Comparison of ENCODE assay signal across 8 cellular contexts in the genomic region with DNA sequence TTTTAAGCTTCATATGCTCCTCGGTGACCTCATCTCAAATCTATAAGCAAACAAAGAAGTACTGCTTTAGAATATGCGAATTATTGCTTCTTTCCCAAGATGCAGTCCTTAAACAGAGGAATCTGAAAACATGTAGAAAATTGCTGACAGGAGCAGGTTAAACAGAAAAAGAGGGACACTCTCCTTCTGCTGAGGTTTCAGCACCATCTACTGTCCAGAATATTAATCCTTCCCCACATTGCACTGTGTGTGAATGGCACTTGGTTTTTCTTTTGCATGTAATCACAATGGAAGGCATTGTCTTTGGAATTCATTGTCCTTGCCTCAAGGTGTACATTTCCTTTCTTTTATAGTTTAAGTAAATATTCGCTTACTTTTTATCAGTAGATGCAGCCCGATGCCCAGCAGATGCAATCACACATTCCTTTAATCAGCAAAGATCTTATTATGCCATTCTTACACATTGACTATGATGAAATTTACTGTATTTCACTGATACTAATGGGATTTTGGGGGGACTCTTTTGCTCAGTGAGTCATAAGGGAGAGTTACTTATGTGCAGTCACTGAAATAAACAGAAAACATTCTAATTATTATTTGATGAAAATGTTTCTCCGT.
A peak's percentile ranks its signal among the peaks of the same experiment; 100 is the strongest.
DNase-seq lines count a peak whose midpoint lies in the region; FAIRE-seq and TF ChIP-seq lines count a peak whose summit lies in the region.

No MANE protein-coding gene starts in this region.

- no peak overlapping the region for H4K5ac ChIP-seq in mesendoderm (ENCODE audit: low read length)

- H2BK120ac ChIP-seq in mesendoderm (ENCODE audit: low read depth, low read length): no peak overlapping the region

- no peaks in the 10 kb centered on the region for H3K27me3 ChIP-seq in mesendoderm (ENCODE audit: insufficient read depth, low read length, poor library complexity)

- no peaks in the 10 kb centered on the region for H3K4me1 ChIP-seq in mesendoderm (ENCODE audit: control insufficient read depth, low read depth, low read length)

- no peaks in the 10 kb centered on the region for H3K79me2 ChIP-seq in mesendoderm (ENCODE audit: control insufficient read depth, insufficient read depth, low read length)

- POLR2A ChIA-PET in HEK293T (lab: Yijun Ruan, JAX): no interaction called here

- no peak overlapping the region for H3K9ac ChIP-seq in mesendoderm (ENCODE audit: low read length)

- no peaks in the 10 kb centered on the region for H3K36me3 ChIP-seq in mesendoderm (ENCODE audit: control insufficient read depth, insufficient read depth, low read length)

- H3K4me3 ChIP-seq in mesendoderm (ENCODE audit: low read length): no peak overlapping the region

- H3K79me1 ChIP-seq in mesendoderm (ENCODE audit: low read length): no peaks in the 10 kb centered on the region

- peak; percentile 70 for FAIRE-seq in GM12891 (lab: Jason Lieb, UNC)

- H3K56ac ChIP-seq in mesendoderm (ENCODE audit: low read length): no peak overlapping the region

- no peak for TF ChIP-seq POLR2A in GM12891 (IDR thresholded peaks at IDR 0.05; ENCODE audit: low read depth, low read length)

- H3K18ac ChIP-seq in mesendoderm (ENCODE audit: low read length): no peak overlapping the region

- no peak overlapping the region for H3K23ac ChIP-seq in mesendoderm (ENCODE audit: low read length)

- DNase-seq in GM12891 (ENCODE audit: insufficient read length, low spot score) (peak; percentile 24), HEK293T (ENCODE audit: extremely low spot score) (peak; percentile 6), NCI-H146 treated with DMSO at 0.1 percent for 48 hours (lab: John Stamatoyannopoulos, UW; ENCODE audit: unreplicated experiment) (peak; percentile 29), T47D (ENCODE audit: low read depth in 1 of 2, low spot score in 1 of 2) (peak; percentile 18 to 75), mesendoderm (peak; percentile 59), amniotic stem cell (lab: John Stamatoyannopoulos, UW) (no peak), mucosa of gallbladder (ENCODE audit: low spot score) (no peak)
- no peak for DNase-seq in stimulated activated CD4-positive, alpha-beta T cell treated with anti-CD3 and anti-CD28 coated beads, Interleukin-4, amount 100 ng/mL, for 4 hours

- H3K4ac ChIP-seq in mesendoderm (ENCODE audit: low read depth, low read length): no peak overlapping the region

- no peak overlapping the region for H4K8ac ChIP-seq in mesendoderm (ENCODE audit: low read depth, low read length)

- CTCF ChIA-PET in HEK293T (lab: Yijun Ruan, JAX): no interaction called here

- no CpG with 5 or more reads among the region's 5 CpGs for WGBS in mesendoderm (ENCODE audit: extremely low coverage, insufficient coverage, low lambda C conversion rate)

- in situ Hi-C loops in T47D (cut with HindIII; ENCODE audit: low pct_unique_long_range_greater_than_20kb, low sequenced_read_pairs): no loop called here

- H2AK5ac ChIP-seq in mesendoderm (ENCODE audit: low read length): no peak overlapping the region

- H2BK15ac ChIP-seq in mesendoderm (replicated peaks; ENCODE audit: low read depth): no peak overlapping the region

- no peak overlapping the region for H2BK5ac ChIP-seq in mesendoderm (ENCODE audit: low read length)

- H3K4me2 ChIP-seq in mesendoderm (ENCODE audit: low read length): no peak overlapping the region

- H3K27ac ChIP-seq in mesendoderm (ENCODE audit: low read depth, low read length): no peak overlapping the region

TF ChIP-seq in GM12891, 5 proteins besides CTCF, POLR2A, EP300 and RAD21:
- TF ChIP-seq PAX5 (IDR thresholded peaks at IDR 0.05; ENCODE audit: insufficient read depth, low read length, severe bottlenecking) (no peak), TAF1 (IDR thresholded peaks at IDR 0.05; ENCODE audit: low read depth, low read length) (no peak), POLR2AphosphoS5 (IDR thresholded peaks at IDR 0.05; ENCODE audit: low read depth, low read length) (no peak), SPI1 (IDR thresholded peaks at IDR 0.05; ENCODE audit: low read depth, low read length) (no peak), POU2F2 (IDR thresholded peaks at IDR 0.05; ENCODE audit: low read depth, low read length) (no peak)

TF ChIP-seq in HEK293T, 16 proteins besides CTCF, POLR2A, EP300 and RAD21:
- no peak for TF ChIP-seq BHLHE40 (IDR thresholded peaks at IDR 0.05; ENCODE audit: borderline replicate concordance)
- TF ChIP-seq CTBP1 (IDR thresholded peaks at IDR 0.05; ENCODE audit: borderline replicate concordance): no peak
- no peak for TF ChIP-seq FOXK2 (IDR thresholded peaks at IDR 0.05)
- no peak for TF ChIP-seq SUZ12 (IDR thresholded peaks at IDR 0.05)
- no peak for TF ChIP-seq ELF4 (IDR thresholded peaks at IDR 0.05)
- no peak for TF ChIP-seq ZNF384 (IDR thresholded peaks at IDR 0.05)
- no peak for TF ChIP-seq FOXA1 (IDR thresholded peaks at IDR 0.05)
- no peak for TF ChIP-seq SP1 (IDR thresholded peaks at IDR 0.05)
- no peak for TF ChIP-seq NFRKB (IDR thresholded peaks at IDR 0.05)
- no peak for TF ChIP-seq ARNT (IDR thresholded peaks at IDR 0.05)
- TF ChIP-seq, protein P1, sequence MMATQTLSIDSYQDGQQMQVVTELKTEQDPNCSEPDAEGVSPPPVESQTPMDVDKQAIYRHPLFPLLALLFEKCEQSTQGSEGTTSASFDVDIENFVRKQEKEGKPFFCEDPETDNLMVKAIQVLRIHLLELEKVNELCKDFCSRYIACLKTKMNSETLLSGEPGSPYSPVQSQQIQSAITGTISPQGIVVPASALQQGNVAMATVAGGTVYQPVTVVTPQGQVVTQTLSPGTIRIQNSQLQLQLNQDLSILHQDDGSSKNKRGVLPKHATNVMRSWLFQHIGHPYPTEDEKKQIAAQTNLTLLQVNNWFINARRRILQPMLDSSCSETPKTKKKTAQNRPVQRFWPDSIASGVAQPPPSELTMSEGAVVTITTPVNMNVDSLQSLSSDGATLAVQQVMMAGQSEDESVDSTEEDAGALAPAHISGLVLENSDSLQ (IDR thresholded peaks at IDR 0.05): no peak

Comparison
In these comparisons a context has a peak if more than half of its experiments do, and no peak if none do; other contexts are left out.
1. DNase-seq: peak in GM12891 (single experiment), HEK293T (single experiment), NCI-H146 treated with DMSO at 0.1 percent for 48 hours (single experiment), T47D (2 of 2) and mesendoderm (single experiment); none in amniotic stem cell (single experiment), mucosa of gallbladder (single experiment) and stimulated activated CD4-positive, alpha-beta T cell treated with anti-CD3 and anti-CD28 coated beads, Interleukin-4, amount 100 ng/mL, for 4 hours (0 of 2).